ENCODE assay signal across 1 cellular context in the genomic region with DNA sequence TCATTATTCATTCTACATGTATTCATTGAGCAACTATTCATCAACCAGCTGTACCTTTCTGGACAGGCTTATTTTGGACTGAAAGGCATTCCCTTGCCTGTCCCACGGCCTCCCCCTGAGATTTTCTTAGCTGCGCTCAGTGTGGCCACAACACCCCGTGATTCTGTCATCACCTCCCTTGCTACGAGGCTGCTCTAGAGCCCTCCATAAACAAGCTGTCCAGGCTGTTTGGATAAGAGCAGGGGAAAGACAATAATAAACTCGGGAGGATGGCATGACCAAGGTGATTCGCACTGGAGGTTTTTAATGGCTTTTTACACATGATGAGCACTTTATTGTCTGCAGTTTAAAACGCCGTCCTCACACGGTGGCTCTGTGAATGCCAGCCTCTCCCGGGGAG.
TF ChIP-seq lines count a peak whose summit lies in the region.

No MANE protein-coding gene starts in this region.

TF ChIP-seq in HEK293, 187 proteins besides CTCF, POLR2A, EP300 and RAD21 (continued from another document):
- TF ChIP-seq, protein P1, sequence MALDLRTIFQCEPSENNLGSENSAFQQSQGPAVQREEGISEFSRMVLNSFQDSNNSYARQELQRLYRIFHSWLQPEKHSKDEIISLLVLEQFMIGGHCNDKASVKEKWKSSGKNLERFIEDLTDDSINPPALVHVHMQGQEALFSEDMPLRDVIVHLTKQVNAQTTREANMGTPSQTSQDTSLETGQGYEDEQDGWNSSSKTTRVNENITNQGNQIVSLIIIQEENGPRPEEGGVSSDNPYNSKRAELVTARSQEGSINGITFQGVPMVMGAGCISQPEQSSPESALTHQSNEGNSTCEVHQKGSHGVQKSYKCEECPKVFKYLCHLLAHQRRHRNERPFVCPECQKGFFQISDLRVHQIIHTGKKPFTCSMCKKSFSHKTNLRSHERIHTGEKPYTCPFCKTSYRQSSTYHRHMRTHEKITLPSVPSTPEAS (tag by site-specific recombination; IDR thresholded peaks at IDR 0.05): no peak
- TF ChIP-seq TCF7L2 (IDR thresholded peaks at IDR 0.05; ENCODE audit: borderline replicate concordance, low read depth, low read length) (no peak), ZNF239 (tag by site-specific recombination; IDR thresholded peaks at IDR 0.05) (no peak), ZNF23 (tag by site-specific recombination; IDR thresholded peaks at IDR 0.05; ENCODE audit: borderline replicate concordance) (no peak), ZNF544 (tag by site-specific recombination; IDR thresholded peaks at IDR 0.05) (no peak), GFI1B (tag by site-specific recombination; IDR thresholded peaks at IDR 0.05) (no peak), GLI2 (tag by site-specific recombination; IDR thresholded peaks at IDR 0.05; ENCODE audit: borderline replicate concordance, low read depth) (no peak), ZNF155 (tag by site-specific recombination; IDR thresholded peaks at IDR 0.05) (no peak), ZNF530 (tag by site-specific recombination; IDR thresholded peaks at IDR 0.05; ENCODE audit: low read depth) (no peak), SETDB1 (IDR thresholded peaks at IDR 0.05; ENCODE audit: insufficient read length, low read length) (no peak), SCRT2 (tag by site-specific recombination; IDR thresholded peaks at IDR 0.05) (no peak), ZNF707 (tag by site-specific recombination; IDR thresholded peaks at IDR 0.05) (no peak), HOXC10 (CRISPR knock-in tag; IDR thresholded peaks at IDR 0.05) (no peak), ZNF514 (tag by site-specific recombination; IDR thresholded peaks at IDR 0.05) (no peak), IKZF3 (tag by site-specific recombination; IDR thresholded peaks at IDR 0.05) (0 out of 2 replicates have a peak, but pooled peaks have one; percentile 26), ZNF391 (tag by site-specific recombination; IDR thresholded peaks at IDR 0.05; ENCODE audit: borderline replicate concordance, low read depth) (no peak)
- TF ChIP-seq, protein P2, sequence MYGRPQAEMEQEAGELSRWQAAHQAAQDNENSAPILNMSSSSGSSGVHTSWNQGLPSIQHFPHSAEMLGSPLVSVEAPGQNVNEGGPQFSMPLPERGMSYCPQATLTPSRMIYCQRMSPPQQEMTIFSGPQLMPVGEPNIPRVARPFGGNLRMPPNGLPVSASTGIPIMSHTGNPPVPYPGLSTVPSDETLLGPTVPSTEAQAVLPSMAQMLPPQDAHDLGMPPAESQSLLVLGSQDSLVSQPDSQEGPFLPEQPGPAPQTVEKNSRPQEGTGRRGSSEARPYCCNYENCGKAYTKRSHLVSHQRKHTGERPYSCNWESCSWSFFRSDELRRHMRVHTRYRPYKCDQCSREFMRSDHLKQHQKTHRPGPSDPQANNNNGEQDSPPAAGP (tag by site-specific recombination; IDR thresholded peaks at IDR 0.05): no peak
